Comparison of ENCODE assay signal across 29 cellular contexts in genomic region chr19:51317968-51318367, GRCh38. TPM values are rescaled to one million over a fixed set of nuclear protein-coding genes. Genes with fewer than 3 reads are reported as not detected.
"Had no signal": no experiment of that assay in that cellular context is flagged by ENCODE, and none has a peak within 500 bp of the region (broad histone marks: within the 10 kb centered on the region; RNA-seq: fewer than 3 reads in every experiment).

No MANE protein-coding gene starts in this region.

- ATAC-seq: stimulated activated effector memory CD8-positive, alpha-beta T cell treated with anti-CD3 and anti-CD28 coated beads, Interleukin-12 subunit alpha, Interleukin-12 subunit beta, amount 100 ng/mL, for 72 hours; stimulated activated memory B cell treated with anti-CD40 and anti-IgM and Interleukin-4, amounts not matched to agents 10 μg/mL and 1 μg/mL and 100 μg/mL, for 72 hours; stimulated activated naive B cell treated with anti-CD40 and anti-IgM and Interleukin-4, amounts not matched to agents 10 μg/mL and 1 μg/mL and 100 μg/mL, for 72 hours; stimulated activated naive CD8-positive, alpha-beta T cell treated with anti-CD3 and anti-CD28 coated beads, Interleukin-15, amount 100 ng/mL, for 72 hours; stimulated activated naive CD8-positive, alpha-beta T cell treated with anti-CD3 and anti-CD28 coated beads, Interleukin-15, Interleukin-2, amounts not matched to agents 100 U/mL and 50 U/mL, for 24 hours; upper lobe of right lung had no signal

- H3K36me3 ChIP-seq: stomach, suprapubic skin, thoracic aorta, thyroid gland, tibial artery, tibial nerve, transverse colon, upper lobe of left lung, upper lobe of right lung, uterus, vagina had no signal

- H3K4me1 ChIP-seq: stomach, suprapubic skin, thyroid gland, tibial artery, tibial nerve, transverse colon, upper lobe of left lung, upper lobe of right lung, uterus, vagina had no signal

- DNase-seq: stimulated activated CD4-positive, alpha-beta T cell treated with anti-CD3 and anti-CD28 coated beads, Interleukin-2, amount 100 ng/mL, for 48 hours; stimulated activated CD4-positive, alpha-beta T cell treated with anti-CD3 and anti-CD28 coated beads, Interleukin-4, amount 100 ng/mL, for 1 hour; stimulated activated CD4-positive, alpha-beta T cell treated with anti-CD3 and anti-CD28 coated beads, Interleukin-4, amount 100 ng/mL, for 24 hours; stimulated activated CD4-positive, alpha-beta T cell treated with anti-CD3 and anti-CD28 coated beads, Interleukin-4, amount 100 ng/mL, for 4 hours; stimulated activated CD8-positive, alpha-beta memory T cell treated with anti-CD3 and anti-CD28 coated beads, Interleukin-4, amount 100 ng/mL, for 48 hours; stimulated activated naive B cell treated with anti-CD40 and anti-IgM and Interleukin-4, amounts not matched to agents 10 μg/mL and 1 μg/mL and 100 μg/mL, for 72 hours; stimulated activated naive CD4-positive, alpha-beta T cell; stimulated activated naive CD4-positive, alpha-beta T cell treated with Interleukin-2 at 50 U/mL for 16 hours; stimulated activated naive CD8-positive, alpha-beta T cell treated with anti-CD3 and anti-CD28 coated beads, Interleukin-15, amount 100 ng/mL, for 72 hours; stimulated activated naive CD8-positive, alpha-beta T cell treated with anti-CD3 and anti-CD28 coated beads, Interleukin-15, Interleukin-2, amounts not matched to agents 100 U/mL and 50 U/mL, for 24 hours; stomach; substantia nigra; testis; thyroid gland; tibial artery; transverse colon; trophoblast cell; upper lobe of left lung; upper lobe of right lung; uterus had no signal

- H3K27me3 ChIP-seq: testis, thyroid gland, upper lobe of left lung, uterus, vagina had no signal

- H3K9me3 ChIP-seq: suprapubic skin, testis, thoracic aorta, thyroid gland, tibial artery, transverse colon, upper lobe of left lung, upper lobe of right lung, uterus, vagina had no signal

- H3K4me3 ChIP-seq: stomach, suprapubic skin, testis, thoracic aorta, thyroid gland, tibial artery, tibial nerve, transverse colon, upper lobe of left lung, upper lobe of right lung, uterus, vagina had no signal

- H3K27ac ChIP-seq: stomach, suprapubic skin, testis, thoracic aorta, thyroid gland, tibial artery, tibial nerve, transverse colon, upper lobe of left lung, upper lobe of right lung, uterus, vagina had no signal

RNA-seq across cellular contexts. Expression of gene IGLON5, which starts 6.5 kb away (rescaled TPM):
- total RNA-seq: upper lobe of right lung, vagina had no signal

RNA-seq across cellular contexts. Expression of gene CLDND2, which starts 50.8 kb away (rescaled TPM):
- total RNA-seq: stomach, subcutaneous adipose tissue, suprapubic skin, temporal lobe, thoracic aorta, thyroid gland, tibial nerve, transverse colon, urinary bladder, vagina had no signal

RNA-seq across cellular contexts. Expression of gene NKG7, which starts 54.5 kb away (rescaled TPM):
- total RNA-seq: suprapubic skin, temporal lobe had no signal
